ENCODE assay signal across 8 cellular contexts in the genomic region with DNA sequence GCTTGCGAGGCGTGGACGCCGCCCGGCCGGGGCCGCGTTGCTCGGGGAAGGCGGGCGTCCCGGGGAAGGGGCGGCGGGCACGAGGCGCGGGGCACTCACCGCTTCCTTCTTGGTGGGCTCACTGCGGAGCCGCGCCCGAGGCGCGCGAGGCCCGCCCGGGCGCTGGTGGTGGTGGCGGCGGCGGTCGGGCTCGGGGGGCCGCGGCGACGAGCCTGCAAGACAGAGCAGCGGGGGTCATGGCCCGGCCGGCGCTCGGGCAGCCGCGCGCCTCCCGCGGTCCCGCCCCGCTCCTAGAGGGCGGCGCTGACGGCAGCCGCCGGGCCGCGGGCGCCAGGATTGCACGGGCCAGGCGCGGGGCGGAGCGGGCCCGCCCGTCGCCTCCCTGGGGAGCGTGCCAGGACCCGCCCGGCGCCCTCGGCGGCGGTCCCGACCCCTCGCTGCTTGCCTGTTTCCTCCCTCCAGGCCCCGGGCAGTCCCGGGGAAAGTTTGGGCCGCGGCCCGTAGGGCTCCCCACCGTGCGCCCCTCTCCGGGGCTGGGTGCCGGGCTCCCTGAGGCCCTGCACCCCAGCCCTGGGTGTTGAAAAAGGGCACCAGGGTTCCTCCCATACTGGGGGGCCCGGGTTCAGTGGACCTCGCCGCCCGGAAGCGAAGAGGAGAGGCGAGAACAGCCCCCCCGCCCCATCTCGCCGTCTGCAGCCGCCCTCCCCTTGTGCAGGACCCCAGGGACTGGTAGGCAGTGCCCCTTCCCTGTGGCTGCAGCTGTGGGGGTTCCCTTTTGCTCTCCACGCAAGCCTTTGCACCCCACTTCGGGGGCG. TPM values are rescaled to one million over a fixed set of nuclear protein-coding genes. Genes with fewer than 3 reads are reported as not detected.
DNase-seq lines count a peak whose midpoint lies in the region; ATAC-seq, FAIRE-seq and TF ChIP-seq lines count a peak whose summit lies in the region.

TSS of gene C16orf74 (minus strand) at position 270 of the 815 bp plus-strand sequence. CDS start 15,879 bp downstream, outside the sequence.

- H3K9me3 ChIP-seq in pancreas, result no peaks in the 10 kb centered on the region

- DNase-seq in HT1080 (ENCODE audit: low read depth), result peak; percentile 74
- DNase-seq in activated CD8-positive, alpha-beta T cell treated with anti-CD3 and anti-CD28 coated beads for 36 hours, result no peak
- DNase-seq in glomerular visceral epithelial cell (ENCODE audit: extremely low spot score), result peak; percentile 58
- peak in 4 of 6 donors; percentile 39 to 83 (median 52) for DNase-seq in pancreas
- no peak for DNase-seq in NCI-H774 (lab: John Stamatoyannopoulos, UW)
- DNase-seq in GM19240 (ENCODE audit: insufficient read length, low spot score), result no peak

- H3K36me3 ChIP-seq in ACC112 (ENCODE audit: insufficient read depth, low read length), result no peaks in the 10 kb centered on the region
- no peaks in the 10 kb centered on the region for H3K36me3 ChIP-seq in pancreas

- H3K4me1 ChIP-seq in ACC112 (ENCODE audit: control insufficient read depth, insufficient read depth, low read length, unreplicated experiment) (peaks cover 36% of the 10 kb centered on the region), pancreas (peaks cover 28 to 38% (median 35%) of the 10 kb centered on the region in 3 donors)

- H3K79me2 ChIP-seq in ACC112 (ENCODE audit: control insufficient read depth, insufficient read depth, low read length, unreplicated experiment), result peaks cover 24% of the 10 kb centered on the region

- H3K9me3 Mint-ChIP-seq in activated CD8-positive, alpha-beta T cell treated with anti-CD3 and anti-CD28 coated beads for 36 hours, result no peaks in the 10 kb centered on the region

- no peaks in the 10 kb centered on the region for H3K27me3 ChIP-seq in ACC112 (ENCODE audit: insufficient read depth, low read length)
- H3K27me3 ChIP-seq in pancreas, result no peaks in the 10 kb centered on the region

- peak; percentile 9 for TF ChIP-seq POLR2A in GM10847 (IDR thresholded peaks at IDR 0.05; ENCODE audit: extremely low read depth, insufficient read length)

- peak; percentile 61 for ATAC-seq in activated CD8-positive, alpha-beta T cell treated with anti-CD3 and anti-CD28 coated beads for 36 hours
- peak; percentile 39 to 70 (median 52) for ATAC-seq in pancreas

- CTCF ChIA-PET in activated CD8-positive, alpha-beta T cell treated with anti-CD3 and anti-CD28 coated beads for 36 hours (lab: Charles Lee), result interaction anchor here (1.5 kb wide), 2 partner anchors 34 to 35 kb away, joined by 3 to 4 read pairs; no protein-coding TSS in a partner anchor

- H3K4me3 Mint-ChIP-seq in activated CD8-positive, alpha-beta T cell treated with anti-CD3 and anti-CD28 coated beads for 36 hours, result peak within 1 kb of the TSS; percentile 62

- H3K27ac ChIP-seq in ACC112 (ENCODE audit: low read depth, low read length) (peak within 1 kb of the TSS; percentile 39), pancreas (no peak within 1 kb of the TSS)

- POLR2A ChIA-PET in activated CD8-positive, alpha-beta T cell treated with anti-CD3 and anti-CD28 coated beads for 36 hours (lab: Charles Lee), result interaction anchor here (1.0 to 1.4 kb wide), 2 partner anchors 25 to 63 kb away, joined by 3 read pairs; partner anchors contain the start of gene GINS2

- WGBS in pancreas, 2 donors, result 10% methylated on average over 40 to 96 of the region's 96 CpGs

- H3K27me3 Mint-ChIP-seq in activated CD8-positive, alpha-beta T cell treated with anti-CD3 and anti-CD28 coated beads for 36 hours, result peaks cover 27% of the 10 kb centered on the region

- H3K4me3 ChIP-seq in ACC112 (ENCODE audit: low read depth, low read length), result peak within 1 kb of the TSS; percentile 98
- H3K4me3 ChIP-seq in pancreas, result peak within 1 kb of the TSS; percentile 18 to 56 (median 41)

- peaks cover 18% of the 10 kb centered on the region for H3K4me1 Mint-ChIP-seq in activated CD8-positive, alpha-beta T cell treated with anti-CD3 and anti-CD28 coated beads for 36 hours (ENCODE audit: low read depth)

- H3K36me3 Mint-ChIP-seq in activated CD8-positive, alpha-beta T cell treated with anti-CD3 and anti-CD28 coated beads for 36 hours (ENCODE audit: low read depth), result no peaks in the 10 kb centered on the region

- FAIRE-seq in pancreas (lab: Jason Lieb, UNC), result no peak

- H2AFZ ChIP-seq in ACC112 (ENCODE audit: low read length, unreplicated experiment), result peak within 1 kb of the TSS; percentile 83

- no peak within 1 kb of the TSS for H3K27ac Mint-ChIP-seq in activated CD8-positive, alpha-beta T cell treated with anti-CD3 and anti-CD28 coated beads for 36 hours

- intact Hi-C loops in activated CD8-positive, alpha-beta T cell treated with anti-CD3 and anti-CD28 coated beads for 36 hours (cut with micrococcal nuclease), result no loop called here
- intact Hi-C loops in pancreas (cut with DNase I), result no loop called here

- no peak for TF ChIP-seq CTCF in activated CD8-positive, alpha-beta T cell treated with anti-CD3 and anti-CD28 coated beads for 36 hours (IDR thresholded peaks at IDR 0.05)
- TF ChIP-seq CTCF in pancreas (IDR thresholded peaks at IDR 0.05), result no peak

RNA-seq across cellular contexts. Expression of gene C16orf74, which starts in this region (rescaled TPM):
- total RNA-seq in HT1080 (2014; rRNA removed; shearing (Covaris generic)), result 46.0 and 55.2 TPM in 2 replicates
- polyA plus RNA-seq in HT1080 (2015; cell fraction: cytosol; rRNA removed), result 38.9 and 47.5 TPM in 2 replicates
- polyA plus RNA-seq in HT1080 (2015; cell fraction: nucleus; rRNA removed), result 16.0 and 19.8 TPM in 2 replicates
- 1 to 10 TPM; 1.1 to 1.4 TPM for total RNA-seq in activated CD8-positive, alpha-beta T cell treated with anti-CD3 and anti-CD28 coated beads for 36 hours
- under 1 TPM; 0.37 to 0.87 (median 0.61) TPM for total RNA-seq in pancreas
- polyA plus RNA-seq in pancreas, result 1 to 10 TPM in 1 of 2 donors, under 1 TPM in 1; 0.84 to 1.3 TPM

Comparison
In these comparisons a context has a peak if more than half of its experiments do, and no peak if none do; other contexts are left out.
1. RNA of gene C16orf74 (total RNA-seq): 46.0 to 55.2 TPM in HT1080; 1.1 to 1.4 TPM in activated CD8-positive, alpha-beta T cell treated with anti-CD3 and anti-CD28 coated beads for 36 hours and 0.37 to 0.87 TPM in pancreas; every median in the first group is over 10 times any median in the second.
2. DNase-seq: peak in HT1080 (single experiment), glomerular visceral epithelial cell (single experiment) and pancreas (4 of 6); none in activated CD8-positive, alpha-beta T cell treated with anti-CD3 and anti-CD28 coated beads for 36 hours (single experiment), NCI-H774 (single experiment) and GM19240 (single experiment).